8 cellular contexts compared by ENCODE assay signal in the genomic region with DNA sequence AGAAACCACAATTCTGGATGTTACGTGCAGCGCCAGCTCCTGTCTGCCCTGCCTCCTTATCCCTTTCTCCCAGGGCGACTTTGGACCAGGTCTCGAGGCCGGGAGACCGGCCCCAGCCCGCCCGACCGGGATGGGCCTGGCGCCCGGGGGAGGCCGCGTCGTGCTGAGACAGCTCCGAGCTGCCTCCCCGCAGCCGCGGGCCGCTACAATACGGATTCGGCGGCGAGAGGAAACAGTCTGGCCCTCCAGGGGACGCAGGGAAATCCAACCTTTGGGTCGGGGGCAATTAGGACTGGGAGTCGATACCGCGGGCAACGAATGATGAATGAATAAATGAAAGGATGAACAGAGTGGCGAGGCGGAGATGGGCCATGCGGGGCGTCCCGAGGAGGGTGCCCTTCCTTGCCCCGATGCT. TPM values are rescaled to one million over a fixed set of nuclear protein-coding genes. Genes with fewer than 3 reads are reported as not detected.
DNase-seq lines count a peak whose midpoint lies in the region; ATAC-seq and TF ChIP-seq lines count a peak whose summit lies in the region.

No MANE protein-coding gene starts in this region.

- H3K27me3 Mint-ChIP-seq in CD4-positive, alpha-beta memory T cell = peaks cover 2 to 3% of the 10 kb centered on the region in 2 donors
- peaks cover 12% of the 10 kb centered on the region for H3K27me3 Mint-ChIP-seq in glutamatergic neuron (ENCODE audit: unreplicated experiment)

- H3K9ac ChIP-seq in SK-N-SH = no peak overlapping the region
- H3K9ac ChIP-seq in parathyroid adenoma = no peak overlapping the region

- POLR2A ChIA-PET in CD4-positive, alpha-beta memory T cell (lab: Charles Lee; ENCODE audit: partially characterized antibody) = interaction anchor here (2.5 kb wide), 1 partner anchor 34 kb away, joined by 18 read pairs; a partner anchor contains a TSS
- POLR2A ChIA-PET in SK-N-SH (lab: Yijun Ruan, JAX) = no interaction called here

- H3K4me2 ChIP-seq in SK-N-SH (no peak overlapping the region), parathyroid adenoma (ENCODE audit: low read length) (no peak overlapping the region)

- H3K4me3 Mint-ChIP-seq in CD4-positive, alpha-beta memory T cell = peak overlapping the region in 5 of 8 donors; percentile 51 to 80 (median 77)
- peak overlapping the region; percentile 80 for H3K4me3 Mint-ChIP-seq in glutamatergic neuron (ENCODE audit: unreplicated experiment)

- intact Hi-C loops in CD4-positive, alpha-beta memory T cell (cut with micrococcal nuclease) = loop anchor here (5.0 to 10.0 kb wide), 2 partner anchors 75 to 478 kb away; a partner anchor contains a TSS

- peaks cover 42% of the 10 kb centered on the region for H4K20me1 ChIP-seq in SK-N-SH (ENCODE audit: insufficient read depth)

- 87% methylated on average over 19 of the region's 35 CpGs for WGBS in SK-N-SH (ENCODE audit: low lambda C conversion rate)

- no peaks in the 10 kb centered on the region for H3K9me3 ChIP-seq in CD4-positive, alpha-beta memory T cell (ENCODE audit: control insufficient read depth in 1 of 2, low read length in 2 of 2)
- H3K9me3 ChIP-seq in SK-N-SH (no peaks in the 10 kb centered on the region), parathyroid adenoma (ENCODE audit: control insufficient read depth, low read length) (no peaks in the 10 kb centered on the region)

- H3K27ac ChIP-seq in CD4-positive, alpha-beta memory T cell (ENCODE audit: low read depth, low read length) = no peak overlapping the region
- H3K27ac ChIP-seq in SK-N-SH (ENCODE audit: low read depth in 2 of 2, low read length in 1 of 2) = no peak overlapping the region
- H3K27ac ChIP-seq in parathyroid adenoma = no peak overlapping the region

- no peak for TF ChIP-seq EP300 in SK-N-SH (IDR thresholded peaks at IDR 0.05; ENCODE audit: borderline replicate concordance in 1 of 2, low read depth in 1 of 2, low read length in 1 of 2)

- no peaks in the 10 kb centered on the region for H3K27me3 ChIP-seq in CD4-positive, alpha-beta memory T cell (ENCODE audit: insufficient read depth, low read length)
- H3K27me3 ChIP-seq in SK-N-SH (ENCODE audit: insufficient read depth) = no peaks in the 10 kb centered on the region
- H3K27me3 ChIP-seq in parathyroid adenoma (ENCODE audit: control insufficient read depth, insufficient read depth, low read length) = no peaks in the 10 kb centered on the region

- DNase-seq in CD4-positive, alpha-beta memory T cell = no peak
- DNase-seq in SK-N-SH (peak; percentile 45), glutamatergic neuron (no peak), NCI-H2029 (lab: John Stamatoyannopoulos, UW) (no peak), superior temporal gyrus (ENCODE audit: extremely low spot score) (no peak)
- no peak for DNase-seq in stimulated activated CD4-positive, alpha-beta T cell treated with anti-CD3 and anti-CD28 coated beads, Interleukin-12 subunit alpha, Interleukin-12 subunit beta, amount 100 ng/mL, for 4 hours

- H3K9me3 Mint-ChIP-seq in CD4-positive, alpha-beta memory T cell = peaks cover 0 to 3% (median 0%) of the 10 kb centered on the region in 8 donors
- H3K9me3 Mint-ChIP-seq in glutamatergic neuron (ENCODE audit: unreplicated experiment) = peaks cover 14% of the 10 kb centered on the region

- TF ChIP-seq RAD21 in SK-N-SH (IDR thresholded peaks at IDR 0.05; ENCODE audit: low read length) = no peak

- peaks cover 33% of the 10 kb centered on the region for H3K36me3 ChIP-seq in CD4-positive, alpha-beta memory T cell (ENCODE audit: insufficient read depth, low read length)
- H3K36me3 ChIP-seq in SK-N-SH (replicated peaks in 1 of 2; ENCODE audit: control insufficient read depth in 1 of 2, insufficient read depth in 2 of 2, low read length in 1 of 2) = peaks cover 38 to 40% of the 10 kb centered on the region in 2 experiments
- H3K36me3 ChIP-seq in parathyroid adenoma (ENCODE audit: control insufficient read depth, insufficient read depth, low read length) = no peaks in the 10 kb centered on the region

- H3K4me1 ChIP-seq in CD4-positive, alpha-beta memory T cell (ENCODE audit: insufficient read depth, low read length) = peaks cover 4% of the 10 kb centered on the region
- H3K4me1 ChIP-seq in SK-N-SH (ENCODE audit: control insufficient read depth in 1 of 2, insufficient read depth in 2 of 2, low read depth in 1 of 2, low read length in 1 of 2) (peaks cover under 1 to 8% of the 10 kb centered on the region in 2 experiments; a peak in 2 of 4 replicates), parathyroid adenoma (no peaks in the 10 kb centered on the region)

- ATAC-seq in HG02678 (IDR thresholded peaks at IDR 0.05; ENCODE audit: unreplicated experiment) = no peak

- H3K9me2 ChIP-seq in SK-N-SH = no peaks in the 10 kb centered on the region

- TF ChIP-seq CTCF in SK-N-SH (IDR thresholded peaks at IDR 0.05) (no peak), glutamatergic neuron (IDR thresholded peaks at IDR 0.05; ENCODE audit: partially characterized antibody, unreplicated experiment) (no peak), parathyroid adenoma (IDR thresholded peaks at IDR 0.05) (no peak)

- H3F3A ChIP-seq in SK-N-SH (replicated peaks; ENCODE audit: insufficient read depth) = peaks cover 62% of the 10 kb centered on the region

- H2AFZ ChIP-seq in SK-N-SH (ENCODE audit: low read depth) (no peak overlapping the region), parathyroid adenoma (peak overlapping the region; percentile 70)

- H3K79me2 ChIP-seq in SK-N-SH (ENCODE audit: insufficient read depth) = peaks cover 7% of the 10 kb centered on the region; the same call in 1 of the 2 replicates
- no peaks in the 10 kb centered on the region for H3K79me2 ChIP-seq in parathyroid adenoma

- H3K27ac Mint-ChIP-seq in CD4-positive, alpha-beta memory T cell = no peak overlapping the region
- no peak overlapping the region for H3K27ac Mint-ChIP-seq in glutamatergic neuron (ENCODE audit: unreplicated experiment)

- CTCF ChIA-PET in CD4-positive, alpha-beta memory T cell (lab: Charles Lee; ENCODE audit: partially characterized antibody) = interaction anchor here (0.6 kb wide), 1 partner anchor 557 kb away, joined by 3 read pairs; no protein-coding TSS in a partner anchor
- CTCF ChIA-PET in SK-N-SH (lab: Yijun Ruan, JAX) = interaction anchor here (1.1 to 5.5 kb wide), 2 partner anchors 30 to 41 kb away, joined by 3 to 35 read pairs; no protein-coding TSS in a partner anchor

- H3K4me1 Mint-ChIP-seq in CD4-positive, alpha-beta memory T cell = peaks cover 0 to 13% (median 7%) of the 10 kb centered on the region in 4 donors
- peaks cover 5% of the 10 kb centered on the region for H3K4me1 Mint-ChIP-seq in glutamatergic neuron (ENCODE audit: low read depth, unreplicated experiment)

- peaks cover 32 to 35% of the 10 kb centered on the region in 2 donors for H3K36me3 Mint-ChIP-seq in CD4-positive, alpha-beta memory T cell
- no peaks in the 10 kb centered on the region for H3K36me3 Mint-ChIP-seq in glutamatergic neuron (ENCODE audit: unreplicated experiment)

- H3K4me3 ChIP-seq in CD4-positive, alpha-beta memory T cell (ENCODE audit: low read length in 2 of 2) = no peak overlapping the region
- no peak overlapping the region for H3K4me3 ChIP-seq in SK-N-SH (ENCODE audit: low read depth in 2 of 2, low read length in 1 of 2)
- H3K4me3 ChIP-seq in parathyroid adenoma (ENCODE audit: low read depth, low read length) = no peak overlapping the region

TF ChIP-seq in SK-N-SH, 30 proteins besides CTCF, POLR2A, EP300 and RAD21:
- TF ChIP-seq GATA2 (CRISPR knock-in tag; IDR thresholded peaks at IDR 0.05) (no peak), CHD2 (IDR thresholded peaks at IDR 0.05; ENCODE audit: low read length, partially characterized antibody) (no peak), TAF1 (IDR thresholded peaks at IDR 0.05; ENCODE audit: borderline replicate concordance, low read depth, low read length) (no peak), EZH2phosphoT487 (IDR thresholded peaks at IDR 0.05; ENCODE audit: borderline replicate concordance, low read depth) (no peak), FOSL2 (IDR thresholded peaks at IDR 0.05; ENCODE audit: borderline replicate concordance, low read depth) (no peak), GABPA (IDR thresholded peaks at IDR 0.05; ENCODE audit: low read depth) (no peak), RCOR1 (IDR thresholded peaks at IDR 0.05; ENCODE audit: low read length) (no peak), ELF1 (IDR thresholded peaks at IDR 0.05) (no peak)
- TF ChIP-seq, protein P1, sequence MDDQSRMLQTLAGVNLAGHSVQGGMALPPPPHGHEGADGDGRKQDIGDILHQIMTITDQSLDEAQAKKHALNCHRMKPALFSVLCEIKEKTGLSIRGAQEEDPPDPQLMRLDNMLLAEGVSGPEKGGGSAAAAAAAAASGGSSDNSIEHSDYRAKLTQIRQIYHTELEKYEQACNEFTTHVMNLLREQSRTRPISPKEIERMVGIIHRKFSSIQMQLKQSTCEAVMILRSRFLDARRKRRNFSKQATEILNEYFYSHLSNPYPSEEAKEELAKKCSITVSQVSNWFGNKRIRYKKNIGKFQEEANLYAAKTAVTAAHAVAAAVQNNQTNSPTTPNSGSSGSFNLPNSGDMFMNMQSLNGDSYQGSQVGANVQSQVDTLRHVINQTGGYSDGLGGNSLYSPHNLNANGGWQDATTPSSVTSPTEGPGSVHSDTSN (IDR thresholded peaks at IDR 0.05) = no peak
- TF ChIP-seq, protein P2, sequence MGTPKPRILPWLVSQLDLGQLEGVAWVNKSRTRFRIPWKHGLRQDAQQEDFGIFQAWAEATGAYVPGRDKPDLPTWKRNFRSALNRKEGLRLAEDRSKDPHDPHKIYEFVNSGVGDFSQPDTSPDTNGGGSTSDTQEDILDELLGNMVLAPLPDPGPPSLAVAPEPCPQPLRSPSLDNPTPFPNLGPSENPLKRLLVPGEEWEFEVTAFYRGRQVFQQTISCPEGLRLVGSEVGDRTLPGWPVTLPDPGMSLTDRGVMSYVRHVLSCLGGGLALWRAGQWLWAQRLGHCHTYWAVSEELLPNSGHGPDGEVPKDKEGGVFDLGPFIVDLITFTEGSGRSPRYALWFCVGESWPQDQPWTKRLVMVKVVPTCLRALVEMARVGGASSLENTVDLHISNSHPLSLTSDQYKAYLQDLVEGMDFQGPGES (IDR thresholded peaks at IDR 0.05; ENCODE audit: low read depth, low read length) = no peak

RNA-seq across cellular contexts. Expression of a gene that starts 0.5 kb away (rescaled TPM):
- not detected for total RNA-seq in CD4-positive, alpha-beta memory T cell
- polyA plus RNA-seq in CD4-positive, alpha-beta memory T cell = not detected
- polyA plus RNA-seq in SK-N-SH (2012; rRNA removed) = 0.06 and 0.10 TPM in 2 replicates
- 0.05 and 0.17 TPM in 2 replicates for polyA plus RNA-seq in SK-N-SH (2012; cell fraction: cytosol; rRNA removed)
- 0.06 and 0.07 TPM in 2 replicates for polyA plus RNA-seq in SK-N-SH (2012; cell fraction: nucleus; rRNA removed)
- not detected for total RNA-seq in glutamatergic neuron (ENCODE audit: unreplicated experiment)

RNA-seq across cellular contexts. Expression of a gene that starts 33.9 kb away (rescaled TPM):
- 100 to 1,000 TPM; 378 to 383 TPM for total RNA-seq in CD4-positive, alpha-beta memory T cell
- 100 to 1,000 TPM; 440 to 658 TPM for polyA plus RNA-seq in CD4-positive, alpha-beta memory T cell
- 1,453 and 1,539 TPM in 2 replicates for polyA plus RNA-seq in SK-N-SH (2012; rRNA removed)
- 1,382 and 1,692 TPM in 2 replicates for polyA plus RNA-seq in SK-N-SH (2012; cell fraction: cytosol; rRNA removed)
- polyA plus RNA-seq in SK-N-SH (2012; cell fraction: nucleus; rRNA removed) = 1,500 and 1,629 TPM in 2 replicates
- 949 TPM for total RNA-seq in glutamatergic neuron (ENCODE audit: unreplicated experiment)
